ENCODE assay signal across 1 cellular context in genomic region chr19:44024900-44025216, GRCh38.
TF ChIP-seq lines count a peak whose summit lies in the region.

No MANE protein-coding gene starts in this region.

TF ChIP-seq in GM12878, 131 proteins besides CTCF, POLR2A, EP300 and RAD21:
- peak; percentile 56; the same call in 1 of the 2 replicates for TF ChIP-seq MLLT1 (IDR thresholded peaks at IDR 0.05)
- TF ChIP-seq ZNF384 (IDR thresholded peaks at IDR 0.05; ENCODE audit: borderline replicate concordance, low read depth, low read length) = no peak
